In the genomic region with DNA sequence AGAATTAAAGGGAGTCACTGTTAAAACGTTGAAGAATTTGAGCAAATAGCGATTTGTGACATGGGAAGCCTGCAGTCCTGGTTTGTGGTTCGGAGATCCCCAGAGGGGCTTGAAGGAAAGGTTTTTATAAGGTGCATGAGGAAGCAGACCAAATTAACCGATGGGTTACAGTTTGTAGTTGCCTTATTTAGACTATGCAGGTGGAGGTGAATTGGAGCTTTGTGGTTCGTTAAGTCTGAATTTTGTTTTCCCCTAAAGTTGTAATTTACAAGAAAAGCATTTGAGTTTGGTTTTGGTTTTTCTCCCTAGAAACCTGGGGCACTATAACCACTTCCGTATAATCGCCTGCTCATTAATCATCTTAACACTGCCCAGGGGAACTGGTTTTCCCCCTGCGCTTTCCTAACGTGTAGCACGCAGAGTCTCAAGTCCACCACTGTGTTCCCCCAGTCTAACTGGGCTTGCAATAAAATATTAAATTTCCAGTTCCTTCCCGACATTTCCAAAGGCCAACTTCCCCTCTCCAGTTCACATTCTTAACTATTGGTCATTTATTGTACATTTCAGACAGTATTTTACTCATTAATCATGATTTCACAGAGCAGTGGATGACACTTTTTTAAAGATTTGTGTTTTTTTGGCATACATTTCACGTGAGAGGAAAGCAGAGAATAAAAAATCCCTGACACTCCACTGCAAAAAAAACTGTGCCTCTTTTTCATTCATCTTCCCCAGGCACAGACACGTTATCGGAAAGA, we compare ENCODE assay signal across 8 cellular contexts. TPM values are rescaled to one million over a fixed set of nuclear protein-coding genes. Genes with fewer than 3 reads are reported as not detected.
DNase-seq lines count a peak whose midpoint lies in the region; ATAC-seq, FAIRE-seq and TF ChIP-seq lines count a peak whose summit lies in the region.

No MANE protein-coding gene starts in this region.

- SMC1A ChIA-PET in GM12878 (lab: Charles Lee; ENCODE audit: uncharacterized antibody, unreplicated experiment): interaction anchor here (1.2 to 2.0 kb wide), 4 partner anchors 16 to 733 kb away, joined by 3 to 4 read pairs (median 4); partner anchors contain the start of gene RUSF1

- peak overlapping the region; percentile 99 to 100 for H3K27ac Mint-ChIP-seq in stimulated activated naive CD8-positive, alpha-beta T cell treated with anti-CD3 and anti-CD28 coated beads, Interleukin-15, amount 100 ng/mL, for 72 hours

- POLR2A ChIA-PET in BJ (lab: Charles Lee) (no interaction called here), GM12878 (lab: Charles Lee) (interaction anchor here (0.8 to 3.0 kb wide), 4 partner anchors 173 to 925 kb away, joined by 5 to 20 read pairs (median 7); partner anchors contain the start of gene ARMC5)

- no peaks in the 10 kb centered on the region for H3K27me3 ChIP-seq in BJ (ENCODE audit: control insufficient read depth, insufficient read depth, low read length)
- H3K27me3 ChIP-seq in OCI-LY1 (ENCODE audit: insufficient read depth, low read length): no peaks in the 10 kb centered on the region
- H3K27me3 ChIP-seq in GM12878 (replicated peaks in 1 of 2; ENCODE audit: control insufficient read depth in 2 of 2, insufficient read depth in 2 of 2, low read length in 1 of 2): no peaks in the 10 kb centered on the region

- H3F3A ChIP-seq in OCI-LY1 (ENCODE audit: insufficient read depth, low read length): peaks cover 5% of the 10 kb centered on the region; the same call in 1 of the 2 replicates

- TF ChIP-seq RAD21 in GM12878 (IDR thresholded peaks at IDR 0.05; ENCODE audit: insufficient read depth, low read depth, low read length): no peak

- peaks cover 25% of the 10 kb centered on the region for H3K4me1 ChIP-seq in OCI-LY1 (ENCODE audit: insufficient read depth, low read length, severe bottlenecking)
- peaks cover 27% of the 10 kb centered on the region for H3K4me1 ChIP-seq in GM12878 (ENCODE audit: control insufficient read depth, insufficient read depth, low read length)
- peaks cover 22 to 25% of the 10 kb centered on the region in 2 donors for H3K4me1 ChIP-seq in kidney (ENCODE audit: control insufficient read depth in 1 of 2, insufficient read depth in 1 of 2, low read depth in 1 of 2, low read length in 2 of 2)

- DNase-seq in BJ (ENCODE audit: low read depth): no peak
- DNase-seq in GM12878 (ENCODE audit: low read depth, low spot score): peak; percentile 82
- DNase-seq in kidney: no peak
- peak; percentile 57 to 70 for DNase-seq in stimulated activated naive CD8-positive, alpha-beta T cell treated with anti-CD3 and anti-CD28 coated beads, Interleukin-15, amount 100 ng/mL, for 72 hours
- no peak for DNase-seq in activated CD8-positive, alpha-beta memory T cell treated with anti-CD3 and anti-CD28 coated beads, Interleukin-2, amount 50 U/mL, for 4 hours

- H3K4me2 ChIP-seq in OCI-LY1 (ENCODE audit: low read length) (peak overlapping the region; percentile 95), GM12878 (ENCODE audit: control insufficient read depth, insufficient read depth) (peak overlapping the region; percentile 77)

- TF ChIP-seq EP300 in GM12878 (IDR thresholded peaks at IDR 0.05; ENCODE audit: borderline replicate concordance in 1 of 2, control insufficient read depth in 1 of 2, low read depth in 2 of 2, low read length in 2 of 2): peak; percentile 93 to 94

- WGBS in GM12878 (ENCODE audit: insufficient coverage, insufficient replicate concordance, low lambda C conversion rate, missing lambda C conversion rate): under 1% methylated on average over 14 of the region's 14 CpGs

- FAIRE-seq in GM12878 (lab: Jason Lieb, UNC): peak; percentile 68
- FAIRE-seq in kidney (lab: Jason Lieb, UNC): no peak

- H3K36me3 ChIP-seq in BJ (ENCODE audit: control insufficient read depth, insufficient read depth, low read length) (no peaks in the 10 kb centered on the region), OCI-LY1 (ENCODE audit: insufficient read depth, low read length) (peaks cover 48% of the 10 kb centered on the region), GM12878 (ENCODE audit: control insufficient read depth in 2 of 2, insufficient read depth in 2 of 2, low read length in 1 of 2) (peaks cover 0 to 13% of the 10 kb centered on the region in 2 experiments; a peak in 3 of 4 replicates), kidney (ENCODE audit: control insufficient read depth in 1 of 2, insufficient read depth in 2 of 2, low read length in 2 of 2) (peaks cover 0 to 4% of the 10 kb centered on the region in 2 donors)

- peak overlapping the region; percentile 83 for H3K27ac ChIP-seq in OCI-LY1 (ENCODE audit: low read depth, low read length, poor library complexity, severe bottlenecking)
- H3K27ac ChIP-seq in GM12878 (ENCODE audit: control insufficient read depth, insufficient read depth): peak overlapping the region; percentile 99
- peak overlapping the region; percentile 87 to 94 for H3K27ac ChIP-seq in kidney (ENCODE audit: low read depth in 2 of 2, low read length in 2 of 2)

- H3K9me2 ChIP-seq in OCI-LY1 (ENCODE audit: low read depth, low read length): no peaks in the 10 kb centered on the region

- H3K9ac ChIP-seq in OCI-LY1 (ENCODE audit: low read length) (peak overlapping the region; percentile 98), GM12878 (ENCODE audit: control insufficient read depth, insufficient read depth, low read length) (peak overlapping the region; percentile 97), kidney (ENCODE audit: low read length in 2 of 2) (peak overlapping the region; percentile 94 to 96)

- TF ChIP-seq POLR2A in GM12878 (IDR thresholded peaks at IDR 0.05; ENCODE audit: low read depth, low read length): no peak

- peak; percentile 25 for ATAC-seq in GM18499 (IDR thresholded peaks at IDR 0.05; ENCODE audit: insufficient read depth, unreplicated experiment)
- peak; percentile 38 for ATAC-seq in HG03066 (IDR thresholded peaks at IDR 0.05; ENCODE audit: low read depth, unreplicated experiment)
- peak; percentile 66 for ATAC-seq in GM12878
- ATAC-seq in stimulated activated naive CD8-positive, alpha-beta T cell treated with anti-CD3 and anti-CD28 coated beads, Interleukin-15, amount 100 ng/mL, for 72 hours: peak; percentile 60

- no peaks in the 10 kb centered on the region for H4K20me1 ChIP-seq in OCI-LY1 (ENCODE audit: insufficient read depth, low read length)
- H4K20me1 ChIP-seq in GM12878 (ENCODE audit: control insufficient read depth, insufficient read depth): peaks cover 4% of the 10 kb centered on the region; the same call in 1 of the 2 replicates

- peaks cover 63% of the 10 kb centered on the region for H3K4me1 Mint-ChIP-seq in stimulated activated naive CD8-positive, alpha-beta T cell treated with anti-CD3 and anti-CD28 coated beads, Interleukin-15, amount 100 ng/mL, for 72 hours

- CTCF ChIA-PET in BJ (lab: Yijun Ruan, JAX) (interaction anchor here (1.4 to 3.6 kb wide), 3 partner anchors 13 to 890 kb away, joined by 5 to 16 read pairs (median 8); partner anchors contain the start of gene HSD3B7), GM12878 (lab: Yijun Ruan, JAX) (interaction anchor here (0.6 to 9.6 kb wide), 4 partner anchors 16 to 541 kb away, joined by 3 to 92 read pairs (median 5); no protein-coding TSS in a partner anchor)

- H2AFZ ChIP-seq in OCI-LY1 (ENCODE audit: low read length): no peak overlapping the region
- H2AFZ ChIP-seq in GM12878 (ENCODE audit: control insufficient read depth, low read depth, low read length): no peak overlapping the region

- H3K9me3 ChIP-seq in OCI-LY1 (ENCODE audit: low read length) (peaks cover 22% of the 10 kb centered on the region), GM12878 (replicated peaks; ENCODE audit: control insufficient read depth, insufficient read depth, low read length) (peaks cover 2% of the 10 kb centered on the region; the same call in 2 of the 3 replicates), kidney (ENCODE audit: control insufficient read depth in 1 of 2, low read length in 2 of 2) (no peaks in the 10 kb centered on the region)

- H3K4me3 Mint-ChIP-seq in stimulated activated naive CD8-positive, alpha-beta T cell treated with anti-CD3 and anti-CD28 coated beads, Interleukin-15, amount 100 ng/mL, for 72 hours: peak overlapping the region; percentile 90 to 93

- BruUV-seq in GM12878 (replicated peaks; lab: Mats Ljungman, UMichigan): no TSS peak

- H3K4me3 ChIP-seq in BJ (ENCODE audit: low read depth, low read length): peak overlapping the region; percentile 95
- peak overlapping the region; percentile 80 for H3K4me3 ChIP-seq in OCI-LY1 (ENCODE audit: low read depth, low read length, poor library complexity, severe bottlenecking)
- peak overlapping the region; percentile 94 for H3K4me3 ChIP-seq in GM12878
- H3K4me3 ChIP-seq in kidney (ENCODE audit: low read length in 2 of 2): peak overlapping the region; percentile 93 to 96

- no peaks in the 10 kb centered on the region for H3K9me3 Mint-ChIP-seq in stimulated activated naive CD8-positive, alpha-beta T cell treated with anti-CD3 and anti-CD28 coated beads, Interleukin-15, amount 100 ng/mL, for 72 hours

- intact Hi-C loops in GM12878 (cut with micrococcal nuclease; ENCODE audit: unreplicated experiment): loop anchor here (5.0 to 10.0 kb wide), 5 partner anchors 172 to 920 kb away; partner anchors contain the start of genes FUS, ITGAX, KAT8 and SETD1A
- intact Hi-C loops in kidney (cut with DNase I): no loop called here

- no peak for TF ChIP-seq CTCF in BJ (IDR thresholded peaks at IDR 0.05; ENCODE audit: insufficient read depth, low read depth, low read length)
- TF ChIP-seq CTCF in OCI-LY1 (IDR thresholded peaks at IDR 0.05; ENCODE audit: low read length): no peak
- TF ChIP-seq CTCF in GM12878 (IDR thresholded peaks at IDR 0.05 in 2 of 3, conservative IDR thresholded peaks at IDR 0.05 in 1 of 3; ENCODE audit: control insufficient read depth in 2 of 3, extremely low read depth in 1 of 3, insufficient read depth in 1 of 3, low read depth in 3 of 3, low read length in 3 of 3): no peak
- no peak for TF ChIP-seq CTCF in kidney (IDR thresholded peaks at IDR 0.05; ENCODE audit: borderline replicate concordance, extremely low read depth, insufficient read depth)

- RAD21 ChIA-PET in GM12878 (lab: Charles Lee; ENCODE audit: unreplicated experiment): interaction anchor here (1.3 to 1.6 kb wide), 2 partner anchors 160 to 161 kb away, joined by 4 read pairs; a partner anchor contains a TSS

- H3K79me2 ChIP-seq in OCI-LY1 (ENCODE audit: insufficient read depth, low read length) (peaks cover 58% of the 10 kb centered on the region), GM12878 (ENCODE audit: control insufficient read depth, insufficient read depth, low read length) (peaks cover 62% of the 10 kb centered on the region)

- H3K27me3 Mint-ChIP-seq in stimulated activated naive CD8-positive, alpha-beta T cell treated with anti-CD3 and anti-CD28 coated beads, Interleukin-15, amount 100 ng/mL, for 72 hours: no peaks in the 10 kb centered on the region

- in situ Hi-C loops in GM12878 (cut with MboI): loop anchor here (5.0 to 25.0 kb wide), 12 partner anchors 60 to 1787 kb away; partner anchors contain the start of genes CFAP119, FBRS, ITGAL and ITGAX

RNA-seq across cellular contexts. Expression of gene ZNF267, which starts 0.9 kb away (rescaled TPM):
- polyA plus RNA-seq in BJ (2011; rRNA removed) (1.4 and 3.5 TPM in 2 replicates), GM12878 (2011; rRNA removed) (50.0 and 87.3 TPM in 2 replicates), GM12878 (2014; fragmentation: Illumina TruSeq; extraction: Trizol) (31.8 and 46.2 TPM in 2 replicates), GM12878 (2014; fragmentation: Nextera tagmentation; extraction: Ambion mirVana) (10 to 100 TPM; 16.3 to 18.9 TPM), GM12878 (2014; rRNA removed) (13.9 and 18.3 TPM in 2 replicates), GM12878 (2016; fragmentation: Nextera tagmentation; extraction: Ambion mirVana) (10 to 100 TPM; 28.6 to 30.7 TPM), kidney (ENCODE audit: insufficient read depth, low read depth, low replicate concordance) (4.0 TPM)
- 3.3 and 5.2 TPM in 2 replicates for polyA minus RNA-seq in BJ (2011; rRNA and poly(A)+ RNA removed)
- 161 and 168 TPM in 2 replicates for total RNA-seq in GM12878 (2013; cell fraction: nucleolus; rRNA removed)
- total RNA-seq in GM12878 (2014; rRNA removed) (27.4 and 35.1 TPM in 2 replicates), GM12878 (2014; rRNA removed; fragmentation: Illumina TruSeq; extraction: Trizol) (54.6 and 57.3 TPM in 2 replicates), GM12878 (2021) (32.5 and 39.3 TPM in 2 replicates), kidney (18.3 TPM)
- 12.6 TPM for polyA plus RNA-seq in GM12878 (2011; ENCODE audit: low read depth)
- polyA plus RNA-seq in GM12878 (2011; cell fraction: cytosol; rRNA removed): 13.6 and 20.2 TPM in 2 replicates
- polyA plus RNA-seq in GM12878 (2011; cell fraction: nucleus; rRNA removed): 45.7 and 52.3 TPM in 2 replicates
- polyA plus RNA-seq in GM12878 (2012): 18.0 and 19.4 TPM in 2 replicates
- 72.0 and 84.8 TPM in 2 replicates for polyA minus RNA-seq in GM12878 (2011; rRNA and poly(A)+ RNA removed)
- 34.0 and 41.3 TPM in 2 replicates for polyA minus RNA-seq in GM12878 (2011; cell fraction: cytosol; rRNA and poly(A)+ RNA removed)
- 75.3 and 104 TPM in 2 replicates for polyA minus RNA-seq in GM12878 (2011; cell fraction: nucleus; rRNA and poly(A)+ RNA removed)

Comparison
In these comparisons a context has a peak if more than half of its experiments do, and no peak if none do; other contexts are left out.
1. DNase-seq: peak in GM12878 (single experiment) and stimulated activated naive CD8-positive, alpha-beta T cell treated with anti-CD3 and anti-CD28 coated beads, Interleukin-15, amount 100 ng/mL, for 72 hours (2 of 2); none in BJ (single experiment), kidney (single experiment) and activated CD8-positive, alpha-beta memory T cell treated with anti-CD3 and anti-CD28 coated beads, Interleukin-2, amount 50 U/mL, for 4 hours (single experiment).
2. Peak in every context shown above with its lines, with median percentiles within 50 percentile points of each other: H3K4me3 ChIP-seq, ATAC-seq, H3K27ac ChIP-seq and H3K9ac ChIP-seq.